ENCODE assay signal across 19 cellular contexts in the genomic region with DNA sequence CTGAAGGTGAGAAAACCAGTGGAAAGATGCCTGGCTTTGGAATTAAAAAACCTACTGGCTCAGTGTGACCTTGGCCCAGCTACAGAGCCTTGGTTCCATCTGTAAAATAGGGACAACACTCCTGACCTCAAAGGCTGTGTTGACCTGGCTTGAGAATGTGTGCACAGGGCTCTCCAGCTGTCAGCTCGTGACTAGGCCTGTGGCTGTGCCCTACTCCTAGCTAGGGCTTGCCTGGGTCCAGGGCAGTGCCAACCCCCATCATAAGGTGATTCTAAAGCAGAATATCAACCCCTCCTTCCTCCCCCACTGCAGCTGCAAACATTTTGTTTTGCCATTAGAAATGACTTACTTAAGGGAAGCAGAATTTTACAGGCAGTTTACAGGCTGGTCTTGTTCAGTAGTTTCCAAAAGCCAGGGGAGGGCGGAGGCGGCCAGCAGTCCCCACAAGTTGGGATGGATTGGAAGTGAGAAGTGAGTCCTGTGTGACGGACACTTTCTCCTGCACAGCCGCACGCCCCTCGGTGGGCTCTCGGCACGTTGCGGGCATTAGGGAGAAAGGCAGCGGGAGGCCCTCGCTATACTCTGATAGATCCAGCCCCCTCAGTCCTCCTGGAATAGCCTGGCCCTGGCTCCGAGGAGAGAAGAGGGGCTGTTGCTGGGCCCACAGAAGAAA. TPM values are rescaled to one million over a fixed set of nuclear protein-coding genes. Genes with fewer than 3 reads are reported as not detected.
A peak's percentile ranks its signal among the peaks of the same experiment; 100 is the strongest.
DNase-seq lines count a peak whose midpoint lies in the region; ATAC-seq and TF ChIP-seq lines count a peak whose summit lies in the region.
"Had no signal": no experiment of that assay in that cellular context is flagged by ENCODE, and none has a peak within 500 bp of the region (broad histone marks: within the 10 kb centered on the region; RNA-seq: fewer than 3 reads in every experiment).

No MANE protein-coding gene starts in this region.

- ATAC-seq in HG03342 (IDR thresholded peaks at IDR 0.05; ENCODE audit: unreplicated experiment) = no peak
- ATAC-seq in GM19397 (IDR thresholded peaks at IDR 0.05; ENCODE audit: unreplicated experiment) = no peak
- ATAC-seq: activated naive CD8-positive, alpha-beta T cell treated with anti-CD3 and anti-CD28 coated beads, Interleukin-2, amount 50 U/mL, for 24 hours; stimulated activated naive B cell treated with anti-CD40 and anti-IgM and Interleukin-4, amounts not matched to agents 10 μg/mL and 1 μg/mL and 100 μg/mL, for 72 hours had no signal

- H3K36me3 Mint-ChIP-seq in progenitor cell of endocrine pancreas (ENCODE audit: insufficient read depth) = peaks cover 9% of the 10 kb centered on the region

- peaks cover 10% of the 10 kb centered on the region for H3K4me1 Mint-ChIP-seq in progenitor cell of endocrine pancreas (ENCODE audit: low read depth)

- H3K27ac Mint-ChIP-seq in progenitor cell of endocrine pancreas = no peak overlapping the region
- H3K27ac Mint-ChIP-seq: activated naive CD8-positive, alpha-beta T cell treated with anti-CD3 and anti-CD28 coated beads, Interleukin-2, amount 50 U/mL, for 24 hours had no signal

- DNase-seq in RWPE1 (ENCODE audit: low spot score) = no peak
- peak; percentile 18 for DNase-seq in fibroblast of villous mesenchyme (ENCODE audit: low read depth)
- DNase-seq in retina = peak; percentile 20
- no peak for DNase-seq in activated gamma-delta T cell treated with Interleukin-2 at 50 U/mL for 16 hours
- no peak for DNase-seq in progenitor cell of endocrine pancreas (ENCODE audit: low spot score, unreplicated experiment)
- DNase-seq: activated CD8-positive, alpha-beta memory T cell treated with anti-CD3 and anti-CD28 coated beads for 24 hours; activated naive CD8-positive, alpha-beta T cell treated with anti-CD3 and anti-CD28 coated beads, Interleukin-2, amount 50 U/mL, for 24 hours; NCI-H1417; NCI-H524; occipital lobe; SIG-M5; stimulated activated naive B cell treated with anti-CD40 and anti-IgM and Interleukin-4, amounts not matched to agents 10 μg/mL and 1 μg/mL and 100 μg/mL, for 72 hours; T-helper 2 cell had no signal

- H3K27ac ChIP-seq in HEK293 (ENCODE audit: extremely low read depth, low read depth, low read length) = no peak overlapping the region
- peak overlapping the region; percentile 88 for H3K27ac ChIP-seq in RWPE1

- TF ChIP-seq CTCF in HEK293 (tag by site-specific recombination; IDR thresholded peaks at IDR 0.05) = no peak
- no peak for TF ChIP-seq CTCF in RWPE1 (conservative IDR thresholded peaks at IDR 0.05; ENCODE audit: low read depth)
- no peak for TF ChIP-seq CTCF in fibroblast of villous mesenchyme (IDR thresholded peaks at IDR 0.05; ENCODE audit: insufficient read depth, low read depth, low read length)
- no peak for TF ChIP-seq CTCF in progenitor cell of endocrine pancreas (IDR thresholded peaks at IDR 0.05; ENCODE audit: unreplicated experiment)

- CTCF ChIA-PET in HEK293 (lab: Yijun Ruan, JAX) (interaction anchor here (1.2 kb wide), 1 partner anchor 176 kb away, joined by 4 read pairs; no protein-coding TSS in a partner anchor), RWPE1 (lab: Yijun Ruan, JAX) (interaction anchor here (1.1 kb wide), 1 partner anchor 12 kb away, joined by 3 read pairs; no protein-coding TSS in a partner anchor)

- peaks cover 2% of the 10 kb centered on the region for H3K4me1 ChIP-seq in HEK293 (ENCODE audit: control insufficient read depth, insufficient read depth, low read length)

- POLR2A ChIA-PET in HEK293 (lab: Yijun Ruan, JAX) = interaction anchor here (0.7 kb wide), 1 partner anchor 341 kb away, joined by 3 read pairs; no protein-coding TSS in a partner anchor
- POLR2A ChIA-PET in RWPE1 (lab: Yijun Ruan, JAX; ENCODE audit: low non-redundant PET) = interaction anchor here (0.5 to 0.6 kb wide), 3 partner anchors 8 to 1445 kb away, joined by 3 to 4 read pairs (median 3); no protein-coding TSS in a partner anchor

- no peaks in the 10 kb centered on the region for H3K9me3 Mint-ChIP-seq in progenitor cell of endocrine pancreas (ENCODE audit: low read depth)
- H3K9me3 Mint-ChIP-seq: activated naive CD8-positive, alpha-beta T cell treated with anti-CD3 and anti-CD28 coated beads, Interleukin-2, amount 50 U/mL, for 24 hours had no signal

- H3K36me3 ChIP-seq in HEK293 (ENCODE audit: control insufficient read depth in 2 of 2, insufficient read depth in 1 of 2, low read length in 2 of 2) = peaks cover 4 to 43% of the 10 kb centered on the region in 2 experiments; a peak in 2 of 3 replicates
- H3K36me3 ChIP-seq: esophagus muscularis mucosa had no signal

- H3K4me3 Mint-ChIP-seq in progenitor cell of endocrine pancreas (ENCODE audit: low read depth) = no peak overlapping the region
- H3K4me3 Mint-ChIP-seq: activated naive CD8-positive, alpha-beta T cell treated with anti-CD3 and anti-CD28 coated beads, Interleukin-2, amount 50 U/mL, for 24 hours had no signal

- no peak overlapping the region for H3K4me3 ChIP-seq in HEK293 (ENCODE audit: low read depth, low read length)
- peak overlapping the region; percentile 3 for H3K4me3 ChIP-seq in fibroblast of villous mesenchyme (ENCODE audit: low read depth, low read length)

- H3K27me3 Mint-ChIP-seq in progenitor cell of endocrine pancreas = peaks cover 71% of the 10 kb centered on the region

- H3K9me3 ChIP-seq in HEK293 (ENCODE audit: control insufficient read depth, insufficient read depth, low read depth, low read length) = no peaks in the 10 kb centered on the region
- H3K9me3 ChIP-seq: esophagus muscularis mucosa had no signal

TF ChIP-seq in HEK293, 187 proteins besides CTCF, POLR2A, EP300 and RAD21:
- TF ChIP-seq, protein P1, sequence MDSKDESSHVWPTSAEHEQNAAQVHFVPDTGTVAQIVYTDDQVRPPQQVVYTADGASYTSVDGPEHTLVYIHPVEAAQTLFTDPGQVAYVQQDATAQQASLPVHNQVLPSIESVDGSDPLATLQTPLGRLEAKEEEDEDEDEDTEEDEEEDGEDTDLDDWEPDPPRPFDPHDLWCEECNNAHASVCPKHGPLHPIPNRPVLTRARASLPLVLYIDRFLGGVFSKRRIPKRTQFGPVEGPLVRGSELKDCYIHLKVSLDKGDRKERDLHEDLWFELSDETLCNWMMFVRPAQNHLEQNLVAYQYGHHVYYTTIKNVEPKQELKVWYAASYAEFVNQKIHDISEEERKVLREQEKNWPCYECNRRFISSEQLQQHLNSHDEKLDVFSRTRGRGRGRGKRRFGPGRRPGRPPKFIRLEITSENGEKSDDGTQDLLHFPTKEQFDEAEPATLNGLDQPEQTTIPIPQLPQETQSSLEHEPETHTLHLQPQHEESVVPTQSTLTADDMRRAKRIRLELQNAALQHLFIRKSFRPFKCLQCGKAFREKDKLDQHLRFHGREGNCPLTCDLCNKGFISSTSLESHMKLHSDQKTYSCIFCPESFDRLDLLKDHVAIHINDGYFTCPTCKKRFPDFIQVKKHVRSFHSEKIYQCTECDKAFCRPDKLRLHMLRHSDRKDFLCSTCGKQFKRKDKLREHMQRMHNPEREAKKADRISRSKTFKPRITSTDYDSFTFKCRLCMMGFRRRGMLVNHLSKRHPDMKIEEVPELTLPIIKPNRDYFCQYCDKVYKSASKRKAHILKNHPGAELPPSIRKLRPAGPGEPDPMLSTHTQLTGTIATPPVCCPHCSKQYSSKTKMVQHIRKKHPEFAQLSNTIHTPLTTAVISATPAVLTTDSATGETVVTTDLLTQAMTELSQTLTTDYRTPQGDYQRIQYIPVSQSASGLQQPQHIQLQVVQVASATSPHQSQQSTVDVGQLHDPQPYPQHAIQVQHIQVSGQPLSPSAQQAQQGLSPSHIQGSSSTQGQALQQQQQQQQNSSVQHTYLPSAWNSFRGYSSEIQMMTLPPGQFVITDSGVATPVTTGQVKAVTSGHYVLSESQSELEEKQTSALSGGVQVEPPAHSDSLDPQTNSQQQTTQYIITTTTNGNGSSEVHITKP (tag by site-specific recombination; IDR thresholded peaks at IDR 0.05) = peak; percentile 28; the same call in 1 of the 2 replicates
- TF ChIP-seq, protein P2, sequence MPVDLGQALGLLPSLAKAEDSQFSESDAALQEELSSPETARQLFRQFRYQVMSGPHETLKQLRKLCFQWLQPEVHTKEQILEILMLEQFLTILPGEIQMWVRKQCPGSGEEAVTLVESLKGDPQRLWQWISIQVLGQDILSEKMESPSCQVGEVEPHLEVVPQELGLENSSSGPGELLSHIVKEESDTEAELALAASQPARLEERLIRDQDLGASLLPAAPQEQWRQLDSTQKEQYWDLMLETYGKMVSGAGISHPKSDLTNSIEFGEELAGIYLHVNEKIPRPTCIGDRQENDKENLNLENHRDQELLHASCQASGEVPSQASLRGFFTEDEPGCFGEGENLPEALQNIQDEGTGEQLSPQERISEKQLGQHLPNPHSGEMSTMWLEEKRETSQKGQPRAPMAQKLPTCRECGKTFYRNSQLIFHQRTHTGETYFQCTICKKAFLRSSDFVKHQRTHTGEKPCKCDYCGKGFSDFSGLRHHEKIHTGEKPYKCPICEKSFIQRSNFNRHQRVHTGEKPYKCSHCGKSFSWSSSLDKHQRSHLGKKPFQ (tag by site-specific recombination; IDR thresholded peaks at IDR 0.05) = no peak
- TF ChIP-seq ZBTB8A (tag by site-specific recombination; IDR thresholded peaks at IDR 0.05) = 0 out of 2 replicates have a peak, but pooled peaks have one; percentile 13

RNA-seq across cellular contexts. Expression of a gene that starts 7.2 kb away (rescaled TPM):
- total RNA-seq in fibroblast of villous mesenchyme (19.9 and 66.7 TPM in 2 replicates), progenitor cell of endocrine pancreas (12.5 and 16.2 TPM in 2 replicates)
- total RNA-seq: glomerular endothelial cell, occipital lobe had no signal

RNA-seq across cellular contexts. Expression of a gene that starts 59.1 kb away (rescaled TPM):
- total RNA-seq in fibroblast of villous mesenchyme (under 0.01 TPM in 1 of 2 replicates, not detected in the other), progenitor cell of endocrine pancreas (1.3 and 1.4 TPM in 2 replicates)
- total RNA-seq: G401, glomerular endothelial cell had no signal

Comparison
In these comparisons a context has a peak if more than half of its experiments do, and no peak if none do; other contexts are left out.
1. DNase-seq: peak in fibroblast of villous mesenchyme (single experiment) and retina (single experiment); none in RWPE1 (single experiment), activated gamma-delta T cell treated with Interleukin-2 at 50 U/mL for 16 hours (single experiment) and progenitor cell of endocrine pancreas (single experiment).